Comparison of ENCODE assay signal across 8 cellular contexts in genomic region chr12:95073698-95074520, GRCh38. TPM values are rescaled to one million over a fixed set of nuclear protein-coding genes. Genes with fewer than 3 reads are reported as not detected.
DNase-seq lines count a peak whose midpoint lies in the region; ATAC-seq and TF ChIP-seq lines count a peak whose summit lies in the region.

No MANE protein-coding gene starts in this region.

- TF ChIP-seq CTCF in AG09309 (IDR thresholded peaks at IDR 0.05; ENCODE audit: control insufficient read depth, insufficient read depth, low read depth, low read length, missing control alignments) (peak; percentile 87), HFFc6 (IDR thresholded peaks at IDR 0.05) (peak; percentile 83), body of pancreas (IDR thresholded peaks at IDR 0.05) (peak in 4 of 7 experiments; percentile 70 to 90 (median 80))

- H3K9me3 ChIP-seq in body of pancreas = no peaks in the 10 kb centered on the region
- H3K9me3 ChIP-seq in mucosa of stomach (ENCODE audit: control insufficient read depth, low read length) = no peaks in the 10 kb centered on the region

- DNase-seq in AG09309 (ENCODE audit: low read depth) = no peak
- no peak for DNase-seq in HFFc6
- DNase-seq in body of pancreas = peak in 2 of 4 donors; percentile 18 to 93
- DNase-seq in SW480 (ENCODE audit: low spot score) = no peak
- DNase-seq in DMS114 treated with DMSO at 0.1 percent for 48 hours (lab: John Stamatoyannopoulos, UW; ENCODE audit: unreplicated experiment) = no peak
- no peak for DNase-seq in NCI-H1436 (lab: John Stamatoyannopoulos, UW)

- H3K9ac ChIP-seq in mucosa of stomach (ENCODE audit: low read length) = peak overlapping the region; percentile 94

- no peaks in the 10 kb centered on the region for H3K9me3 Mint-ChIP-seq in HFFc6

- peaks cover 4% of the 10 kb centered on the region; the same call in 1 of the 2 replicates for H3K36me3 Mint-ChIP-seq in HFFc6 (ENCODE audit: low read depth)

- 58 to 60% methylated on average over 23 of the region's 23 CpGs for WGBS in body of pancreas, 2 donors

- peak overlapping the region; percentile 92 for H3K27ac Mint-ChIP-seq in HFFc6

- intact Hi-C loops in body of pancreas (cut with DNase I) = no loop called here

- no peak for TF ChIP-seq POLR2A in body of pancreas (IDR thresholded peaks at IDR 0.05)

- H3K27me3 ChIP-seq in body of pancreas (no peaks in the 10 kb centered on the region), mucosa of stomach (ENCODE audit: control insufficient read depth, insufficient read depth, low read length) (no peaks in the 10 kb centered on the region)

- peak overlapping the region in 3 of 4 donors; percentile 82 to 96 (median 85) for H3K27ac ChIP-seq in body of pancreas

- no peak for ATAC-seq in body of pancreas
- ATAC-seq in HG02885 (IDR thresholded peaks at IDR 0.05; ENCODE audit: poor library complexity, unreplicated experiment) = no peak

- no peaks in the 10 kb centered on the region; the same call in 1 of the 2 replicates for H3K27me3 Mint-ChIP-seq in HFFc6 (ENCODE audit: insufficient read depth)

- H3K4me1 ChIP-seq in body of pancreas (peaks cover 17% of the 10 kb centered on the region), mucosa of stomach (ENCODE audit: control insufficient read depth, insufficient read depth, low read length) (no peaks in the 10 kb centered on the region)

- H3K36me3 ChIP-seq in body of pancreas (replicated peaks in 1 of 2; ENCODE audit: insufficient read depth in 1 of 2, low read depth in 2 of 2) (no peaks in the 10 kb centered on the region), mucosa of stomach (ENCODE audit: control insufficient read depth, insufficient read depth, low read length) (no peaks in the 10 kb centered on the region)

- peak overlapping the region; percentile 81 for H3K4me3 ChIP-seq in AG09309 (ENCODE audit: control insufficient read depth, low read depth, low read length)
- no peak overlapping the region for H3K4me3 ChIP-seq in body of pancreas
- H3K4me3 ChIP-seq in mucosa of stomach (ENCODE audit: low read length) = peak overlapping the region; percentile 97

- peaks cover 7% of the 10 kb centered on the region; the same call in 1 of the 2 replicates for H3K4me1 Mint-ChIP-seq in HFFc6 (ENCODE audit: low read depth)

- peak overlapping the region; percentile 98 for H3K4me3 Mint-ChIP-seq in HFFc6

RNA-seq across cellular contexts. Expression of gene NR2C1, which starts 0.5 kb away (rescaled TPM):
- total RNA-seq in HFFc6 (2021; fragmentation: NEBNext Ultra II Directional; extraction: Animal tissue kit (Norgen Biotek cat#: 25700)) = 10 to 100 TPM; 15.3 to 25.8 (median 19.7) TPM
- 10 to 100 TPM; 16.2 to 28.8 TPM for total RNA-seq in body of pancreas

Comparison
In these comparisons a context has a peak if more than half of its experiments do, and no peak if none do; other contexts are left out.
1. H3K4me3 ChIP-seq: peak in AG09309 (single experiment) and mucosa of stomach (single experiment); none in body of pancreas (0 of 2).
2. Peak in every context shown above with its lines, with median percentiles within 50 percentile points of each other: CTCF ChIP-seq.